Comparison of ENCODE assay signal across 1 cellular context in the genomic region with DNA sequence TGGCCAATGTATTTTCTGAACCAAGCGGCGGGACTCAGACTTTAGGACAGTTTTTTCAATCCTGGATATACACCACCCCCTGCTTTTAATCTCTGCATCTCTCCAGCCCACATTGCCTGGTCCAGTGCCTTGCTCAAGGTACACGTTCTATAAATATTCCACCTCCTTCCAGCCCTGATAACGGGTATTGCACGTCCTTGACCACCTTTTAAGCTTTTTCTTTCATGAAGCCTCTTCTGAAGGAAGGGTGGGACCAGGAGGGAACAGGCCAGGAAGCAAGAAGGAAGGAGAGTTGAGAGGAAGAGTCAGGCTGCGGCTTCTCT.
TF ChIP-seq lines count a peak whose summit lies in the region.

No MANE protein-coding gene starts in this region.

TF ChIP-seq in GM23338, 12 proteins besides CTCF, POLR2A, EP300 and RAD21 (continued from another document):
- no peak for TF ChIP-seq ZNF462 (CRISPR knock-in tag; IDR thresholded peaks at IDR 0.05)
- no peak for TF ChIP-seq NANOG (IDR thresholded peaks at IDR 0.05; ENCODE audit: borderline replicate concordance)
- TF ChIP-seq EZH2phosphoT487 (IDR thresholded peaks at IDR 0.05; ENCODE audit: unreplicated experiment), result no peak
- no peak for TF ChIP-seq STAT1 (IDR thresholded peaks at IDR 0.05; ENCODE audit: unreplicated experiment)
- no peak for TF ChIP-seq REST (IDR thresholded peaks at IDR 0.05; ENCODE audit: unreplicated experiment)
- no peak for TF ChIP-seq ZNF114 (CRISPR knock-in tag; IDR thresholded peaks at IDR 0.05)
- no peak for TF ChIP-seq JUNB (IDR thresholded peaks at IDR 0.05; ENCODE audit: unreplicated experiment)
- no peak for TF ChIP-seq ETS1 (IDR thresholded peaks at IDR 0.05)
- no peak for TF ChIP-seq ZNF331 (CRISPR knock-in tag; IDR thresholded peaks at IDR 0.05; ENCODE audit: low read depth)
- TF ChIP-seq POLR2AphosphoS5 (IDR thresholded peaks at IDR 0.05; ENCODE audit: low read depth), result no peak
